19 cellular contexts compared by ENCODE assay signal in genomic region chr7:151195616-151196450, GRCh38. TPM values are rescaled to one million over a fixed set of nuclear protein-coding genes. Genes with fewer than 3 reads are reported as not detected.
DNase-seq lines count a peak whose midpoint lies in the region; ATAC-seq and TF ChIP-seq lines count a peak whose summit lies in the region.
"Had no signal": no experiment of that assay in that cellular context is flagged by ENCODE, and none has a peak within 500 bp of the region (broad histone marks: within the 10 kb centered on the region; RNA-seq: fewer than 3 reads in every experiment).

No MANE protein-coding gene starts in this region.

- H3K9me3 Mint-ChIP-seq in WTC11, result no peaks in the 10 kb centered on the region
- no peaks in the 10 kb centered on the region for H3K9me3 Mint-ChIP-seq in activated T-helper 2 cell treated with anti-CD3 and anti-CD28 coated beads, Interferon-gamma antibody, Interleukin-2, Interleukin-4, amounts not matched to agents 10 μg/mL and 5 μg/mL and 100 μg/mL, durations not matched to agents 14 hours and 24 hours and 36 hours

- intact Hi-C loops in activated T-helper 2 cell treated with anti-CD3 and anti-CD28 coated beads, Interferon-gamma antibody, Interleukin-2, Interleukin-4, amounts not matched to agents 10 μg/mL and 5 μg/mL and 100 μg/mL, durations not matched to agents 14 hours and 24 hours and 36 hours (cut with micrococcal nuclease), result no loop called here
- intact Hi-C loops in posterior vena cava (cut with DNase I), result no loop called here

- ATAC-seq in WTC11, result peak; percentile 64

- CTCF ChIA-PET in WTC11 (lab: Charles Lee), result interaction anchor here (0.5 to 1.1 kb wide), 8 partner anchors 10 to 109 kb away, joined by 3 to 8 read pairs (median 3); partner anchors contain the start of gene ABCF2

- TF ChIP-seq CTCF in WTC11 (IDR thresholded peaks at IDR 0.05), result no peak

- no peak overlapping the region for H3K4me3 ChIP-seq in H7 (ENCODE audit: insufficient read depth, low read depth, low read length)

- H3K36me3 Mint-ChIP-seq in WTC11, result no peaks in the 10 kb centered on the region
- H3K36me3 Mint-ChIP-seq in activated T-helper 2 cell treated with anti-CD3 and anti-CD28 coated beads, Interferon-gamma antibody, Interleukin-2, Interleukin-4, amounts not matched to agents 10 μg/mL and 5 μg/mL and 100 μg/mL, durations not matched to agents 14 hours and 24 hours and 36 hours (ENCODE audit: low read depth), result no peaks in the 10 kb centered on the region

- POLR2A ChIA-PET in WTC11 (lab: Charles Lee), result no interaction called here

- no peaks in the 10 kb centered on the region; the same call in 1 of the 2 replicates for H3K27me3 ChIP-seq in H7 (ENCODE audit: control insufficient read depth, insufficient read depth, low read length)

- peaks cover 4% of the 10 kb centered on the region for H3K27me3 Mint-ChIP-seq in WTC11 (ENCODE audit: low read depth)
- H3K27me3 Mint-ChIP-seq in activated T-helper 2 cell treated with anti-CD3 and anti-CD28 coated beads, Interferon-gamma antibody, Interleukin-2, Interleukin-4, amounts not matched to agents 10 μg/mL and 5 μg/mL and 100 μg/mL, durations not matched to agents 14 hours and 24 hours and 36 hours (ENCODE audit: low read depth), result peaks cover 5% of the 10 kb centered on the region

- no peak overlapping the region for H3K4me3 Mint-ChIP-seq in WTC11
- H3K4me3 Mint-ChIP-seq in activated T-helper 2 cell treated with anti-CD3 and anti-CD28 coated beads, Interferon-gamma antibody, Interleukin-2, Interleukin-4, amounts not matched to agents 10 μg/mL and 5 μg/mL and 100 μg/mL, durations not matched to agents 14 hours and 24 hours and 36 hours (ENCODE audit: low read depth), result no peak overlapping the region

- no peak overlapping the region for H3K27ac Mint-ChIP-seq in WTC11
- no peak overlapping the region for H3K27ac Mint-ChIP-seq in activated T-helper 2 cell treated with anti-CD3 and anti-CD28 coated beads, Interferon-gamma antibody, Interleukin-2, Interleukin-4, amounts not matched to agents 10 μg/mL and 5 μg/mL and 100 μg/mL, durations not matched to agents 14 hours and 24 hours and 36 hours

- H3K36me3 ChIP-seq in H7 (replicated peaks; ENCODE audit: control insufficient read depth, insufficient read depth, low read length), result no peaks in the 10 kb centered on the region

- DNase-seq in H7, result peak; percentile 85
- DNase-seq in WTC11 (ENCODE audit: low spot score), result peak; percentile 22
- DNase-seq in iPS-NIHi7 (ENCODE audit: extremely low spot score), result peak; percentile 51
- no peak for DNase-seq in activated T-helper 2 cell treated with anti-CD3 and anti-CD28 coated beads, Interferon-gamma antibody, Interleukin-2, Interleukin-4, amounts not matched to agents 10 μg/mL and 5 μg/mL and 100 μg/mL, durations not matched to agents 14 hours and 24 hours and 36 hours (ENCODE audit: low spot score)
- no peak for DNase-seq in posterior vena cava (ENCODE audit: low spot score)
- DNase-seq: COR-L47; GF-D8; Karpas-422; MM.1S; NCI-H1105; NCI-H1694; NCI-H2107; NCI-H2227 treated with DMSO at 0.1 percent for 48 hours; NCI-H524 treated with DMSO at 0.1 percent for 48 hours; NK-92 treated with Interleukin-12 subunit alpha and Interleukin-12 subunit beta, amount 100 ng/mL, for 24 hours; SHP77; SK-N-SH had no signal

- H3K4me1 Mint-ChIP-seq in WTC11, result peaks cover 9% of the 10 kb centered on the region
- no peaks in the 10 kb centered on the region for H3K4me1 Mint-ChIP-seq in activated T-helper 2 cell treated with anti-CD3 and anti-CD28 coated beads, Interferon-gamma antibody, Interleukin-2, Interleukin-4, amounts not matched to agents 10 μg/mL and 5 μg/mL and 100 μg/mL, durations not matched to agents 14 hours and 24 hours and 36 hours (ENCODE audit: low read depth)

TF ChIP-seq in WTC11, 78 proteins besides CTCF, POLR2A, EP300 and RAD21:
- TF ChIP-seq CREM (CRISPR knock-in tag; IDR thresholded peaks at IDR 0.05), result no peak
- no peak for TF ChIP-seq AFF4 (CRISPR knock-in tag; IDR thresholded peaks at IDR 0.05; ENCODE audit: borderline replicate concordance)
- no peak for TF ChIP-seq SMAD4 (CRISPR knock-in tag; IDR thresholded peaks at IDR 0.05)

RNA-seq across cellular contexts. Expression of gene ASB10, which starts 8.8 kb away (rescaled TPM):
- total RNA-seq in H7 (2014; rRNA removed; shearing (Covaris generic)), result not detected in 2 replicates
- not detected in 3 replicates for total RNA-seq in WTC11 (2021)
- not detected in 2 replicates for total RNA-seq in activated T-helper 2 cell treated with anti-CD3 and anti-CD28 coated beads, Interferon-gamma antibody, Interleukin-2, Interleukin-4, amounts not matched to agents 10 μg/mL and 5 μg/mL and 100 μg/mL, durations not matched to agents 14 hours and 24 hours and 36 hours
- total RNA-seq in posterior vena cava, result not detected
- total RNA-seq: Daoy, OCI-LY7 had no signal

RNA-seq across cellular contexts. Expression of gene H2BK1, which starts 14.5 kb away (rescaled TPM):
- total RNA-seq in H7 (2014; rRNA removed; shearing (Covaris generic)), result 0.74 TPM in 1 of 2 replicates, not detected in the other
- total RNA-seq in WTC11 (2021) (0.87 TPM in 1 of 3 replicates, not detected in the others), posterior vena cava (1 to 10 TPM in 1 of 2 donors, not detected in 1; 1.1 TPM)
- not detected in 2 replicates for total RNA-seq in activated T-helper 2 cell treated with anti-CD3 and anti-CD28 coated beads, Interferon-gamma antibody, Interleukin-2, Interleukin-4, amounts not matched to agents 10 μg/mL and 5 μg/mL and 100 μg/mL, durations not matched to agents 14 hours and 24 hours and 36 hours
- total RNA-seq: Daoy, OCI-LY7 had no signal

RNA-seq across cellular contexts. Expression of gene GBX1, which starts 28.3 kb away (rescaled TPM):
- total RNA-seq in H7 (2014; rRNA removed; shearing (Covaris generic)), result 0.62 TPM in 1 of 2 replicates, not detected in the other
- total RNA-seq in WTC11 (2021), result 0.27 to 0.55 TPM in 2 of 3 replicates, not detected in the other
- not detected in 2 replicates for total RNA-seq in activated T-helper 2 cell treated with anti-CD3 and anti-CD28 coated beads, Interferon-gamma antibody, Interleukin-2, Interleukin-4, amounts not matched to agents 10 μg/mL and 5 μg/mL and 100 μg/mL, durations not matched to agents 14 hours and 24 hours and 36 hours
- not detected for total RNA-seq in posterior vena cava
- total RNA-seq: Daoy, OCI-LY7 had no signal

RNA-seq across cellular contexts. Expression of gene ABCF2, which starts 31.2 kb away (rescaled TPM):
- total RNA-seq in H7 (2014; rRNA removed; shearing (Covaris generic)), result 47.3 and 48.5 TPM in 2 replicates
- total RNA-seq in WTC11 (2021), result 41.3 to 43.7 TPM (median 43.5 TPM) in 3 replicates
- total RNA-seq in activated T-helper 2 cell treated with anti-CD3 and anti-CD28 coated beads, Interferon-gamma antibody, Interleukin-2, Interleukin-4, amounts not matched to agents 10 μg/mL and 5 μg/mL and 100 μg/mL, durations not matched to agents 14 hours and 24 hours and 36 hours, result 63.4 and 69.2 TPM in 2 replicates
- total RNA-seq in posterior vena cava, result 10 to 100 TPM; 24.4 to 27.4 TPM

RNA-seq across cellular contexts. Expression of gene CHPF2, which starts 36.5 kb away (rescaled TPM):
- 24.7 and 25.0 TPM in 2 replicates for total RNA-seq in H7 (2014; rRNA removed; shearing (Covaris generic))
- 25.0 to 30.7 TPM (median 26.3 TPM) in 3 replicates for total RNA-seq in WTC11 (2021)
- 43.8 and 46.0 TPM in 2 replicates for total RNA-seq in activated T-helper 2 cell treated with anti-CD3 and anti-CD28 coated beads, Interferon-gamma antibody, Interleukin-2, Interleukin-4, amounts not matched to agents 10 μg/mL and 5 μg/mL and 100 μg/mL, durations not matched to agents 14 hours and 24 hours and 36 hours
- 10 to 100 TPM; 37.5 to 40.7 TPM for total RNA-seq in posterior vena cava

Comparison
In these comparisons a context has a peak if more than half of its experiments do, and no peak if none do; other contexts are left out.
1. DNase-seq: peak in H7 (single experiment), WTC11 (single experiment) and iPS-NIHi7 (single experiment); none in activated T-helper 2 cell treated with anti-CD3 and anti-CD28 coated beads, Interferon-gamma antibody, Interleukin-2, Interleukin-4, amounts not matched to agents 10 μg/mL and 5 μg/mL and 100 μg/mL, durations not matched to agents 14 hours and 24 hours and 36 hours (single experiment) and posterior vena cava (single experiment).